In genomic region chr6:41693281-41693838, GRCh38 we compare ENCODE assay signal across 24 cellular contexts. TPM values are rescaled to one million over a fixed set of nuclear protein-coding genes. Genes with fewer than 3 reads are reported as not detected.
DNase-seq lines count a peak whose midpoint lies in the region; ATAC-seq and TF ChIP-seq lines count a peak whose summit lies in the region.
"Had no signal": no experiment of that assay in that cellular context is flagged by ENCODE, and none has a peak within 500 bp of the region (broad histone marks: within the 10 kb centered on the region; RNA-seq: fewer than 3 reads in every experiment).

No MANE protein-coding gene starts in this region.

- no peaks in the 10 kb centered on the region for H3K27me3 ChIP-seq in thyroid gland
- H3K27me3 ChIP-seq: ovary had no signal

- TF ChIP-seq POLR2A in thyroid gland (IDR thresholded peaks at IDR 0.05) = no peak

- no peak overlapping the region for H3K4me3 ChIP-seq in thyroid gland (replicated peaks in 1 of 3)
- H3K4me3 ChIP-seq: A549, ovary had no signal

- H3K27ac Mint-ChIP-seq in activated naive CD4-positive, alpha-beta T cell treated with anti-CD3 and anti-CD28 coated beads, Interleukin-2, amount 10 ng/mL, durations not matched to agents 7 days and 5 days = peak overlapping the region; percentile 31
- H3K27ac Mint-ChIP-seq in memory B cell = peak overlapping the region; percentile 70
- H3K27ac Mint-ChIP-seq: activated naive CD8-positive, alpha-beta T cell treated with anti-CD3 and anti-CD28 coated beads, Interleukin-2, amount 50 U/mL, for 24 hours; activated T-cell treated with anti-CD3 and anti-CD28 coated beads, Interleukin-2, amount 50 U/mL, for 72 hours; T-helper 17 cell had no signal

- peaks cover 8 to 11% of the 10 kb centered on the region in 2 donors for H3K36me3 ChIP-seq in thyroid gland
- H3K36me3 ChIP-seq: ovary, WERI-Rb-1 had no signal

- no peak for TF ChIP-seq CTCF in thyroid gland (IDR thresholded peaks at IDR 0.05)

- intact Hi-C loops in thyroid gland (cut with DNase I) = no loop called here

- no peaks in the 10 kb centered on the region for H3K9me3 ChIP-seq in thyroid gland
- H3K9me3 ChIP-seq: A549, ovary had no signal

- peaks cover 3% of the 10 kb centered on the region for H3K36me3 Mint-ChIP-seq in activated naive CD4-positive, alpha-beta T cell treated with anti-CD3 and anti-CD28 coated beads, Interleukin-2, amount 10 ng/mL, durations not matched to agents 7 days and 5 days
- peaks cover 30% of the 10 kb centered on the region for H3K36me3 Mint-ChIP-seq in memory B cell

- WGBS in thyroid gland, 2 donors = 33 to 39% methylated on average over 2 of the region's 2 CpGs

- H3K4me3 Mint-ChIP-seq in activated naive CD4-positive, alpha-beta T cell treated with anti-CD3 and anti-CD28 coated beads, Interleukin-2, amount 10 ng/mL, durations not matched to agents 7 days and 5 days = no peak overlapping the region
- H3K4me3 Mint-ChIP-seq in memory B cell = no peak overlapping the region
- H3K4me3 Mint-ChIP-seq: activated naive CD8-positive, alpha-beta T cell treated with anti-CD3 and anti-CD28 coated beads, Interleukin-2, amount 50 U/mL, for 24 hours; activated T-cell treated with anti-CD3 and anti-CD28 coated beads, Interleukin-2, amount 50 U/mL, for 72 hours; T-helper 17 cell had no signal

- H3K9me3 Mint-ChIP-seq in activated naive CD4-positive, alpha-beta T cell treated with anti-CD3 and anti-CD28 coated beads, Interleukin-2, amount 10 ng/mL, durations not matched to agents 7 days and 5 days = no peaks in the 10 kb centered on the region
- H3K9me3 Mint-ChIP-seq in memory B cell = no peaks in the 10 kb centered on the region
- H3K9me3 Mint-ChIP-seq: activated naive CD8-positive, alpha-beta T cell treated with anti-CD3 and anti-CD28 coated beads, Interleukin-2, amount 50 U/mL, for 24 hours; activated T-cell treated with anti-CD3 and anti-CD28 coated beads, Interleukin-2, amount 50 U/mL, for 72 hours had no signal

- CTCF ChIA-PET in activated naive CD4-positive, alpha-beta T cell treated with anti-CD3 and anti-CD28 coated beads, Interleukin-2, amount 10 ng/mL, durations not matched to agents 7 days and 5 days (lab: Charles Lee) = interaction anchor here (1.3 to 2.0 kb wide), 3 partner anchors 9 to 10 kb away, joined by 3 to 10 read pairs (median 6); no protein-coding TSS in a partner anchor

- H3K27me3 Mint-ChIP-seq in activated naive CD4-positive, alpha-beta T cell treated with anti-CD3 and anti-CD28 coated beads, Interleukin-2, amount 10 ng/mL, durations not matched to agents 7 days and 5 days = peaks cover 5% of the 10 kb centered on the region
- no peaks in the 10 kb centered on the region for H3K27me3 Mint-ChIP-seq in memory B cell
- H3K27me3 Mint-ChIP-seq: activated naive CD8-positive, alpha-beta T cell treated with anti-CD3 and anti-CD28 coated beads, Interleukin-2, amount 50 U/mL, for 24 hours; T-helper 17 cell had no signal

- peaks cover 20 to 29% of the 10 kb centered on the region in 2 donors for H3K4me1 ChIP-seq in thyroid gland

- no peaks in the 10 kb centered on the region for H3K4me1 Mint-ChIP-seq in activated naive CD4-positive, alpha-beta T cell treated with anti-CD3 and anti-CD28 coated beads, Interleukin-2, amount 10 ng/mL, durations not matched to agents 7 days and 5 days
- H3K4me1 Mint-ChIP-seq in memory B cell = peaks cover 33% of the 10 kb centered on the region
- H3K4me1 Mint-ChIP-seq: activated naive CD8-positive, alpha-beta T cell treated with anti-CD3 and anti-CD28 coated beads, Interleukin-2, amount 50 U/mL, for 24 hours had no signal

- H3K27ac ChIP-seq in cingulate gyrus (ENCODE audit: low read depth, low read length) (peak overlapping the region; percentile 98), thyroid gland (no peak overlapping the region)
- H3K27ac ChIP-seq: A549, C4-2B, ovary, WERI-Rb-1 had no signal

- ATAC-seq in memory B cell (ENCODE audit: low read depth) = no peak
- ATAC-seq in GM21528 (IDR thresholded peaks at IDR 0.05; ENCODE audit: low FRiP score, unreplicated experiment) = no peak
- ATAC-seq: A549; activated naive CD8-positive, alpha-beta T cell treated with anti-CD3 and anti-CD28 coated beads, Interleukin-2, amount 50 U/mL, for 24 hours; activated T-cell treated with anti-CD3 and anti-CD28 coated beads, Interleukin-2, amount 50 U/mL, for 72 hours; T-helper 17 cell had no signal

- no peak for DNase-seq in activated naive CD4-positive, alpha-beta T cell treated with anti-CD3 and anti-CD28 coated beads, Interleukin-2, amount 10 ng/mL, durations not matched to agents 7 days and 5 days
- DNase-seq in activated naive CD4-positive, alpha-beta T cell treated with Interleukin-2 at 50 U/mL for 16 hours = no peak
- DNase-seq in memory B cell (ENCODE audit: low spot score in 2 of 2) (no peak), thyroid gland (peak; percentile 48 to 50), dermis blood vessel endothelial cell (no peak), NOMO-1 (lab: John Stamatoyannopoulos, UW; ENCODE audit: unreplicated experiment in 2 of 2) (no peak)
- DNase-seq: activated naive CD8-positive, alpha-beta T cell treated with anti-CD3 and anti-CD28 coated beads, Interleukin-2, amount 50 U/mL, for 24 hours; activated T-cell treated with anti-CD3 and anti-CD28 coated beads, Interleukin-2, amount 50 U/mL, for 72 hours; DMS 273 treated with DMSO at 0.1 percent for 48 hours; GDM1; KG1; MV-4-11; NCI-H2081; NCI-H510A; ovary; small intestine; stimulated activated CD4-positive, alpha-beta T cell treated with anti-CD3 and anti-CD28 coated beads, Interleukin-4, amount 100 ng/mL, for 4 hours; T-helper 17 cell; WERI-Rb-1 had no signal

RNA-seq across cellular contexts. Expression of gene TFEB, which starts 42.0 kb away (rescaled TPM):
- total RNA-seq in thyroid gland (10 to 100 TPM; 23.0 to 39.0 (median 34.9) TPM), dermis blood vessel endothelial cell (5.7 and 6.5 TPM in 2 replicates)

RNA-seq across cellular contexts. Expression of gene PGC, which starts 53.8 kb away (rescaled TPM):
- not detected for total RNA-seq in thyroid gland
- not detected in 2 replicates for total RNA-seq in dermis blood vessel endothelial cell
- total RNA-seq: activated T-cell treated with anti-CD3 and anti-CD28 coated beads, Interleukin-2, amount 50 U/mL, for 72 hours; kidney epithelial cell; T-helper 17 cell had no signal

RNA-seq across cellular contexts. Expression of gene MDFI, which starts 55.1 kb away (rescaled TPM):
- 1 to 10 TPM; 2.9 to 9.3 (median 6.5) TPM for total RNA-seq in thyroid gland
- total RNA-seq in dermis blood vessel endothelial cell = 34.0 and 37.8 TPM in 2 replicates
- total RNA-seq: activated T-cell treated with anti-CD3 and anti-CD28 coated beads, Interleukin-2, amount 50 U/mL, for 72 hours; T-helper 17 cell had no signal

Comparison
In these comparisons a context has a peak if more than half of its experiments do, and no peak if none do; other contexts are left out.
1. DNase-seq: peak in thyroid gland (2 of 2); none in activated naive CD4-positive, alpha-beta T cell treated with anti-CD3 and anti-CD28 coated beads, Interleukin-2, amount 10 ng/mL, durations not matched to agents 7 days and 5 days (single experiment), activated naive CD4-positive, alpha-beta T cell treated with Interleukin-2 at 50 U/mL for 16 hours (single experiment), memory B cell (0 of 2), dermis blood vessel endothelial cell (single experiment) and NOMO-1 (0 of 2).